Comparison of ENCODE assay signal across 1 cellular context in genomic region chr19:49866933-49867782, GRCh38.
TF ChIP-seq lines count a peak whose summit lies in the region.

TSS of gene PNKP (minus strand) at chr19:49867576. CDS start at chr19:49867204, 372 bp downstream.

TF ChIP-seq in K562, 482 proteins besides CTCF, POLR2A, EP300 and RAD21 (continued from another document and continues in another):
- TF ChIP-seq ZNF407 (IDR thresholded peaks at IDR 0.05; ENCODE audit: low read depth) (no peak), THRB (CRISPR knock-in tag; conservative IDR thresholded peaks at IDR 0.05) (no peak), ZNF197 (CRISPR knock-in tag; IDR thresholded peaks at IDR 0.05; ENCODE audit: low read depth) (no peak), ZNF395 (CRISPR knock-in tag; IDR thresholded peaks at IDR 0.05) (0 out of 2 replicates have a peak, but pooled peaks have one; percentile 32), RBM15 (IDR thresholded peaks at IDR 0.05; ENCODE audit: insufficient read depth, low read length) (no peak), NELFE (IDR thresholded peaks at IDR 0.05; ENCODE audit: insufficient read depth, insufficient read length) (no peak), RREB1 (CRISPR knock-in tag; IDR thresholded peaks at IDR 0.05) (no peak; the same call in 1 of the 2 replicates), IFI16 (CRISPR knock-in tag; IDR thresholded peaks at IDR 0.05) (no peak), TAF15 (IDR thresholded peaks at IDR 0.05; ENCODE audit: low read depth, low read length) (no peak), CCNT2 (IDR thresholded peaks at IDR 0.05; ENCODE audit: borderline replicate concordance, extremely low read depth, insufficient read length, low read depth, low read length) (peak; percentile 86), ZNF408 (CRISPR knock-in tag; IDR thresholded peaks at IDR 0.05; ENCODE audit: low read depth) (no peak), SMC3 (conservative IDR thresholded peaks at IDR 0.05; ENCODE audit: insufficient read depth, low read depth, low read length) (no peak), TCFL5 (CRISPR knock-in tag; conservative IDR thresholded peaks at IDR 0.05) (no peak), E2F3 (CRISPR knock-in tag; IDR thresholded peaks at IDR 0.05) (no peak; the same call in 1 of the 2 replicates), KHSRP (IDR thresholded peaks at IDR 0.05) (no peak), POLR2G (IDR thresholded peaks at IDR 0.05; ENCODE audit: low read depth, low read length) (peak; percentile 95), VEZF1 (CRISPR knock-in tag; IDR thresholded peaks at IDR 0.05) (peak; percentile 80), DEAF1 (CRISPR knock-in tag; IDR thresholded peaks at IDR 0.05) (no peak), NR2C1 (IDR thresholded peaks at IDR 0.05) (peak; percentile 85), NR2C1 (tag; IDR thresholded peaks at IDR 0.05) (peak; percentile 77), NR2C2 (CRISPR knock-in tag; IDR thresholded peaks at IDR 0.05) (peak; percentile 74; the same call in 1 of the 2 replicates), NR2C2 (tag; IDR thresholded peaks at IDR 0.05) (peak; percentile 97), HMBOX1 (IDR thresholded peaks at IDR 0.05) (no peak), CBFB (CRISPR knock-in tag; IDR thresholded peaks at IDR 0.05) (no peak; the same call in 1 of the 2 replicates), BHLHE40 (IDR thresholded peaks at IDR 0.05; ENCODE audit: low read length) (peak; percentile 65), ARID1B (IDR thresholded peaks at IDR 0.05) (0 out of 2 replicates have a peak, but pooled peaks have one; percentile 16), SRSF9 (IDR thresholded peaks at IDR 0.05; ENCODE audit: borderline replicate concordance, low read depth, low read length) (no peak), ZNF644 (tag; IDR thresholded peaks at IDR 0.05; ENCODE audit: low read depth) (no peak), ZC3H4 (CRISPR knock-in tag; IDR thresholded peaks at IDR 0.05; ENCODE audit: borderline replicate concordance) (no peak), MXD1 (CRISPR knock-in tag; IDR thresholded peaks at IDR 0.05; ENCODE audit: borderline replicate concordance, poor library complexity, severe bottlenecking) (no peak), MLLT1 (IDR thresholded peaks at IDR 0.05) (no peak)
